Comparison of ENCODE assay signal across 8 cellular contexts in the genomic region with DNA sequence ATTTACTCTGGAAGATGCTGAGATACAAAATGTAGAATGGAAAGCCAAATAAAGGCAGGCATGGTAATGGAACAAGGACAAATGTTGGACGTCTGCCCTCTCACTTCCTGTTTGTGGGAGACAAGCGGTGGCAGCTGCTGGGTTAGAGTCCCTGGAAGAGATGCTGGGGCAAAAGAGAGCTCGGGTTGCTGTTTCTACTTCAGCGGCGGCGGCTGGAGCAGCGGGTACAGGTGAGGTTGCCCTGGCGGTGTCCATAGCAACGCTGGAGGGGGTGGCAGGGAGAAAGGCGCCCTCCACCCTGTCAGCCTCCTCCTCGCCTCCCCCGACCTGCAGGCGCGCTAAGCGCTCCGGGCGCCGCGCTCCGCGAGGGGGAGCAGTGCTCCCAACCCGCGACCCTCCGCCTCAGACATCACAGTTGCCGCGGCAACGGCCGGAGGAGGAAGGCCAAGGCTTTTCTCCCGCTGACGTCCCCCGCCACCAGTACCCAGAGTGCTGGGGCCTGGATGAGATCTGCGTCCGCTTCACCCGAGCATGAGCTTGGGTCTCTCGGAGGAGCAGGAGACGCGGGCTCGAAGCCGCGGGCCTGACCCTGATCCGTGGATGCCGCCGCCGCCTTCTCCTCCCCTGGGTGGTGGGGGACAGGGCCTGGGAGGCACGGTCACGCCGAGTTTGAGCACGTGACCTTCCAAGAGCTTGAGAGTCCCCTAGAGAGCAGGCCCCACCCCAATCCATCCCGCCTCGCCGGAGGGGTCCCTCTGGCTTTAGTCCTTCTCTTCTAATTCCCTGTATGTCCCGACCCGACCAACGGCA.
DNase-seq lines count a peak whose midpoint lies in the region; ATAC-seq lines count a peak whose summit lies in the region.

No MANE protein-coding gene starts in this region.

- peak overlapping the region; percentile 45 for H3K4me3 ChIP-seq in skeletal muscle cell (ENCODE audit: low read depth, low read length)

- DNase-seq in DMS79 treated with DMSO at 0.1 percent for 48 hours (lab: John Stamatoyannopoulos, UW) (peak; percentile 94), NCI-H1417 (lab: John Stamatoyannopoulos, UW) (peak; percentile 80 to 100 (median 99)), anterior cingulate cortex (lab: John Stamatoyannopoulos, UW) (peak; percentile 10 to 90 (median 67)), iPS DF 4.7 (ENCODE audit: extremely low read depth, low spot score) (peak; percentile 64), skeletal muscle cell (ENCODE audit: low read depth) (no peak), MV-4-11 (lab: John Stamatoyannopoulos, UW) (no peak)

- no peak for ATAC-seq in HG03025 (IDR thresholded peaks at IDR 0.05; ENCODE audit: low FRiP score, unreplicated experiment)
- no peak for ATAC-seq in GM21515 (IDR thresholded peaks at IDR 0.05; ENCODE audit: unreplicated experiment)

Comparison
In these comparisons a context has a peak if more than half of its experiments do, and no peak if none do; other contexts are left out.
1. DNase-seq: peak in DMS79 treated with DMSO at 0.1 percent for 48 hours (single experiment), NCI-H1417 (3 of 3), anterior cingulate cortex (58 of 58) and iPS DF 4.7 (single experiment); none in skeletal muscle cell (single experiment) and MV-4-11 (single experiment).